8 cellular contexts compared by ENCODE assay signal in the genomic region with DNA sequence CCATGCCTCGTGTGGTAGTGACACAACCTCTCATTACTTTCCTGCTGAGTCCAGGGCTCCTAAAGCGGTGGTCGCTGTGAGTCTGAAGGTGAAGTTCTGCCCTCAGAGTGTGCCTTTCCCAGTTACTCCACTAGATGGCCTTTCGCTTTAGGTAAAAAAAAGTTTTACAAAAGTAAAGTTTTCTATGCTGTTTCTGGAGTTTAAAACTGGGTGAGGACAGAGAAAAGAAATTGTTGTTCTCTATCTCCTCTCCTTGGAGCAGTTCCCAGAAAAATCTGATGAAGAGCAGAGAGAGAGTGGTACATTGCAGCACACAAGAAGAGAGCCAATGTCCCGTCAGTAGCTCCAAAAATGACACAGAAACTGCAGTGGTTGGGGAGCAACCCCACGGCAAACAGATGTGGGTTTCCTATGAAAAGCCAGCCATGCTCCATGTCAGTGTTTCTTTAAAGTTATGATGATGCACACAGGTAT.
A peak's percentile ranks its signal among the peaks of the same experiment; 100 is the strongest.
DNase-seq lines count a peak whose midpoint lies in the region; ATAC-seq, FAIRE-seq and TF ChIP-seq lines count a peak whose summit lies in the region.

No MANE protein-coding gene starts in this region.

- no peak for TF ChIP-seq RAD21 in HepG2 (CRISPR knock-in tag; IDR thresholded peaks at IDR 0.05)

- no peaks in the 10 kb centered on the region for H3K27me3 ChIP-seq in body of pancreas
- peaks cover 0 to 4% of the 10 kb centered on the region in 2 experiments; a peak in 2 of 5 replicates for H3K27me3 ChIP-seq in HepG2 (ENCODE audit: control insufficient read depth in 1 of 2, insufficient read depth in 2 of 2, low read length in 2 of 2)

- no peak for FAIRE-seq in D721Med (lab: Jason Lieb, UNC)
- FAIRE-seq in HepG2 (lab: Jason Lieb, UNC) = peak; percentile 51

- in situ Hi-C loops in HepG2 (cut with HindIII; ENCODE audit: extremely low pct_ligation_motif_present, low pct_unique_long_range_greater_than_20kb) = no loop called here

- H3K4me3 ChIP-seq in body of pancreas = no peak overlapping the region
- no peak overlapping the region for H3K4me3 ChIP-seq in HepG2 (replicated peaks in 1 of 3; ENCODE audit: insufficient read depth in 1 of 3, low read depth in 2 of 3, low read length in 3 of 3)

- TF ChIP-seq EP300 in HepG2 (IDR thresholded peaks at IDR 0.05; ENCODE audit: low read depth in 2 of 2, low read length in 2 of 2) = no peak
- TF ChIP-seq EP300 in HepG2 (CRISPR knock-in tag; IDR thresholded peaks at IDR 0.05; ENCODE audit: borderline replicate concordance) = no peak

- no TSS peak for BruUV-seq in HepG2 (replicated peaks; lab: Mats Ljungman, UMichigan)

- no peaks in the 10 kb centered on the region for H3K4me1 ChIP-seq in body of pancreas
- H3K4me1 ChIP-seq in HepG2 (ENCODE audit: insufficient read depth, low read length) = no peaks in the 10 kb centered on the region

- ATAC-seq in body of pancreas = peak; percentile 50
- peak; percentile 85 for ATAC-seq in HepG2
- no peak for ATAC-seq in GM19397 (IDR thresholded peaks at IDR 0.05; ENCODE audit: unreplicated experiment)
- no peak for ATAC-seq in HG02678 (IDR thresholded peaks at IDR 0.05; ENCODE audit: unreplicated experiment)

- TF ChIP-seq POLR2A in body of pancreas (IDR thresholded peaks at IDR 0.05) (no peak), HepG2 (IDR thresholded peaks at IDR 0.05; ENCODE audit: insufficient read depth in 1 of 2, low read depth in 2 of 2, low read length in 2 of 2) (no peak)

- no peak overlapping the region for H3K9ac ChIP-seq in HepG2 (ENCODE audit: insufficient read depth, low read depth, low read length)

- intact Hi-C loops in body of pancreas (cut with DNase I) (no loop called here), HepG2 (cut with micrococcal nuclease; ENCODE audit: unreplicated experiment) (loop anchor here (1.0 to 2.0 kb wide), 2 partner anchors 37 to 711 kb away; no protein-coding TSS in a partner anchor)

- POLR2A ChIA-PET in HepG2 (lab: Yijun Ruan, JAX) = no interaction called here

- no peaks in the 10 kb centered on the region for H3K79me2 ChIP-seq in HepG2 (ENCODE audit: insufficient read depth, low read length)

- CTCF ChIA-PET in HepG2 (lab: Yijun Ruan, JAX; ENCODE audit: low intra/inter-chr PET ratio, low total read pairs) = interaction anchor here (0.7 to 1.6 kb wide), 2 partner anchors 32 to 864 kb away, joined by 4 to 5 read pairs; no protein-coding TSS in a partner anchor

- DNase-seq in D721Med (ENCODE audit: insufficient read length, low spot score) (no peak), HuH-7 (ENCODE audit: low spot score) (peak; percentile 47), body of pancreas (peak in 2 of 4 donors; percentile 11 to 33), HepG2 (ENCODE audit: low spot score) (peak; percentile 3), NCI-H748 treated with DMSO at 0.1 percent for 48 hours (lab: John Stamatoyannopoulos, UW) (no peak), NCI-H187 (lab: John Stamatoyannopoulos, UW) (no peak)

- H3K9me3 ChIP-seq in body of pancreas = no peaks in the 10 kb centered on the region
- no peaks in the 10 kb centered on the region for H3K9me3 ChIP-seq in HepG2 (ENCODE audit: low read length)

- H3K36me3 ChIP-seq in body of pancreas (replicated peaks in 1 of 2; ENCODE audit: insufficient read depth in 1 of 2, low read depth in 2 of 2) = no peaks in the 10 kb centered on the region
- no peaks in the 10 kb centered on the region for H3K36me3 ChIP-seq in HepG2 (replicated peaks in 1 of 2; ENCODE audit: control insufficient read depth in 1 of 2, insufficient read depth in 2 of 2, low read length in 2 of 2)

- H3K27ac ChIP-seq in body of pancreas (no peak overlapping the region), HepG2 (ENCODE audit: extremely low read length, insufficient read depth, low read length) (no peak overlapping the region)

- TF ChIP-seq CTCF in D721Med (IDR thresholded peaks at IDR 0.05; ENCODE audit: insufficient read depth, missing control alignments) (peak; percentile 34), body of pancreas (IDR thresholded peaks at IDR 0.05) (peak; percentile 40 to 65 (median 53)), HepG2 (CRISPR knock-in tag; IDR thresholded peaks at IDR 0.05) (peak; percentile 49)

- WGBS in body of pancreas, 2 donors = 20 to 22% methylated on average over 6 of the region's 6 CpGs
- 13% methylated on average over 6 of the region's 6 CpGs for WGBS in HepG2 (ENCODE audit: low lambda C conversion rate)

- H3K4me2 ChIP-seq in HepG2 (ENCODE audit: low read depth, low read length) = no peak overlapping the region

- no peak overlapping the region for H2AFZ ChIP-seq in HepG2 (ENCODE audit: low read length)

- H4K20me1 ChIP-seq in HepG2 (ENCODE audit: insufficient read depth, low read length) = no peaks in the 10 kb centered on the region

TF ChIP-seq in HepG2, 621 proteins besides CTCF, POLR2A, EP300 and RAD21:
- TF ChIP-seq ATAD3A (CRISPR knock-in tag; IDR thresholded peaks at IDR 0.05) = no peak
- no peak for TF ChIP-seq CREM (IDR thresholded peaks at IDR 0.05)
- no peak for TF ChIP-seq CREM (CRISPR knock-in tag; IDR thresholded peaks at IDR 0.05)
- TF ChIP-seq SMC3 (IDR thresholded peaks at IDR 0.05; ENCODE audit: low read length) = peak; percentile 45
- TF ChIP-seq FOXK1 (CRISPR knock-in tag; IDR thresholded peaks at IDR 0.05; ENCODE audit: borderline replicate concordance, low read depth) = no peak
- TF ChIP-seq ZBTB34 (CRISPR knock-in tag; IDR thresholded peaks at IDR 0.05) = no peak
- no peak for TF ChIP-seq ZNF790 (CRISPR knock-in tag; IDR thresholded peaks at IDR 0.05; ENCODE audit: borderline replicate concordance)
- no peak for TF ChIP-seq KLF16 (CRISPR knock-in tag; IDR thresholded peaks at IDR 0.05)
- peak; percentile 24; the same call in 1 of the 2 replicates for TF ChIP-seq STAG1 (CRISPR knock-in tag; IDR thresholded peaks at IDR 0.05)

Comparison
In these comparisons a context has a peak if more than half of its experiments do, and no peak if none do; other contexts are left out.
1. DNase-seq: peak in HuH-7 (single experiment) and HepG2 (single experiment); none in D721Med (single experiment), NCI-H748 treated with DMSO at 0.1 percent for 48 hours (single experiment) and NCI-H187 (0 of 2).
2. ATAC-seq: peak in body of pancreas (single experiment) and HepG2 (single experiment); none in GM19397 (single experiment) and HG02678 (single experiment).
3. Peak in every context shown above with its lines, with median percentiles within 50 percentile points of each other: CTCF ChIP-seq.